Comparison of ENCODE assay signal across 8 cellular contexts in the genomic region with DNA sequence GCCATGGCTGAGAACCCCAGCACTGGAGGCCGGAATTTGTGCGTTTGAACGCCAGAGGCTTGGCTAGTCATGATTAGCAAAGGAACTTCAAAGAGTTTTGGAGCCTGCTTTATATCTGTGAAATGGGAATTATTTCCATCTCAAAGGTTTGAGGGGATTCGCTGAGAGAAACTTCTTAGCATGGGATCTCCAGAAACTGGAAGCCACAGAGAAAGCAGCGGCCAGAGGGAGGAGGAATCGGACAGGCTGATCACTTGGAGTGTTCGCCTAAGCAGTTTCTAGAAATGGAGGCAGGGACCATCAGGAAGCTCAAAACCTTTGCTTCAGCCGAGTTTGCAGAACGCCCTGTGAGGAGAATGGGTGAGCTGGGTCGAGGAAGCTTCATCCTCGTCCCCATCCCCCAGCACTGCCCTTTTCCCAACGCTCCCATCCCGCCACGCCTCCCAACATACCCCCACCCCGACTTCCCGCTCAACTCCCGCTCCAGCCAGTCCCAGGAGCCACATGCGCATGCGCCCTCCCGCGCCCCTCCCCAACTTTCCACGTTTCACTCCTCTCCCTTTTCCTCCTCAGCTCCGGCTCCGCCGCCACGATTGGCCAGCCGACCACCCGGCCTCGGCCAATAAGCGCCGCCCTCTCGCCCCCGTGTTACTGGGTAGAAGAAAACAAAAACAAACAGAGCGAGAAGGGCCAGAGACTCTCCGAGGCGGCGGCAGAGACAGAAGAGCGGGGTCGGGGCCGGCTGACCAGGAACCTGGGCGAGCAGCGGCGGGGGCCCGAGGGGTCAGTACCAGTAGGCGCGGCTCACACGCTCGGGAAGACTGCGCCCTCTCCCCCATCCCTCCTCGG. TPM values are rescaled to one million over a fixed set of nuclear protein-coding genes. Genes with fewer than 3 reads are reported as not detected.
DNase-seq lines count a peak whose midpoint lies in the region; ATAC-seq, FAIRE-seq and TF ChIP-seq lines count a peak whose summit lies in the region.

PDCD4 (plus strand) TSS at position 693 of the 849 bp plus-strand sequence. CDS start 4,100 bp downstream, outside the sequence.

- CTCF ChIA-PET in A549 (lab: Yijun Ruan, JAX) (interaction anchor here (0.7 to 1.1 kb wide), 7 partner anchors 9 to 125 kb away, joined by 3 to 6 read pairs (median 3); partner anchors contain the start of genes BBIP1 and SHOC2), mammary epithelial cell (lab: Charles Lee; ENCODE audit: low non-redundant PET) (interaction anchor here (0.6 kb wide), 1 partner anchor 566 kb away, joined by 3 read pairs; no protein-coding TSS in a partner anchor)

- H3K4me2 ChIP-seq in A549 = peak within 1 kb of the TSS; percentile 88
- H3K4me2 ChIP-seq in mammary epithelial cell (ENCODE audit: insufficient read depth, low read depth, low read length) = peak within 1 kb of the TSS; percentile 93

- 7% methylated on average over 42 of the region's 50 CpGs for WGBS in A549 (ENCODE audit: missing lambda C conversion rate)
- WGBS in mammary epithelial cell (ENCODE audit: low coverage, missing lambda C conversion rate) = 5% methylated on average over 22 of the region's 50 CpGs

- H3K4me1 ChIP-seq in A549 (peaks cover 36% of the 10 kb centered on the region), mammary epithelial cell (ENCODE audit: insufficient read depth, low read length) (peaks cover 4% of the 10 kb centered on the region)

- no peaks in the 10 kb centered on the region for H3K9me3 ChIP-seq in A549
- no peaks in the 10 kb centered on the region for H3K9me3 ChIP-seq in WERI-Rb-1 (ENCODE audit: severe bottlenecking)
- H3K9me3 ChIP-seq in mammary epithelial cell (replicated peaks; ENCODE audit: insufficient read depth, low read length) = no peaks in the 10 kb centered on the region
- no peaks in the 10 kb centered on the region for H3K9me3 ChIP-seq in iPS-18c (ENCODE audit: control insufficient read depth, insufficient read depth, low read length)

- peak; percentile 49 for FAIRE-seq in A549 (lab: Jason Lieb, UNC)

- DNase-seq in A549 (ENCODE audit: low read depth in 1 of 2, low spot score in 1 of 2) (peak; percentile 80 to 98), NCI-H2196 (lab: John Stamatoyannopoulos, UW; ENCODE audit: unreplicated experiment) (peak; percentile 89), WERI-Rb-1 (peak; percentile 100), mammary epithelial cell (peak; percentile 96)

- peaks cover 6% of the 10 kb centered on the region; the same call in 1 of the 2 replicates for H3K36me3 ChIP-seq in WERI-Rb-1
- peaks cover 4% of the 10 kb centered on the region for H3K36me3 ChIP-seq in mammary epithelial cell (ENCODE audit: insufficient read depth, low read length)

- BruUV-seq in mammary epithelial cell (replicated peaks; lab: Mats Ljungman, UMichigan) = TSS peak; percentile 53

- no peaks in the 10 kb centered on the region for H4K20me1 ChIP-seq in mammary epithelial cell (ENCODE audit: insufficient read depth, low read length)

- H3K79me2 ChIP-seq in mammary epithelial cell (ENCODE audit: insufficient read depth, low read length) = peaks cover 35% of the 10 kb centered on the region

- peak within 1 kb of the TSS; percentile 88 for H3K9ac ChIP-seq in mammary epithelial cell (ENCODE audit: insufficient read depth, low read length)

- H2AFZ ChIP-seq in mammary epithelial cell (ENCODE audit: low read depth, low read length) = peak within 1 kb of the TSS; percentile 93

- TF ChIP-seq RAD21 in A549 (conservative IDR thresholded peaks at IDR 0.05 in 1 of 2, IDR thresholded peaks at IDR 0.05 in 1 of 2) = no peak

- TF ChIP-seq EP300 in A549 (IDR thresholded peaks at IDR 0.05) = no peak

- POLR2A ChIA-PET in A549 (lab: Yijun Ruan, JAX) = interaction anchor here (0.6 to 1.3 kb wide), 18 partner anchors 9 to 234 kb away, joined by 3 to 17 read pairs (median 4); partner anchors contain the start of genes BBIP1 and SHOC2

- dilution Hi-C loops in mammary epithelial cell (cut with HindIII; ENCODE audit: low sequenced_read_pairs) = loop anchor here (25.0 kb wide), 1 partner anchor 534 kb away; no protein-coding TSS in a partner anchor

- H3K4me3 ChIP-seq in A549 (peak within 1 kb of the TSS; percentile 78), WERI-Rb-1 (ENCODE audit: low read depth, low read length) (peak within 1 kb of the TSS; percentile 54), mammary epithelial cell (replicated peaks in 1 of 3; ENCODE audit: insufficient read depth in 1 of 3, low read depth in 2 of 3, low read length in 3 of 3) (peak within 1 kb of the TSS; percentile 85 to 93 (median 92)), iPS-18c (ENCODE audit: insufficient read depth, low read depth, low read length) (peak within 1 kb of the TSS; percentile 73), skin epidermis (peak within 1 kb of the TSS; percentile 67 to 100 (median 83))

- ATAC-seq in A549 = peak; percentile 87 to 95
- ATAC-seq in GM18867 (IDR thresholded peaks at IDR 0.05; ENCODE audit: unreplicated experiment) = peak; percentile 78
- peak; percentile 67 for ATAC-seq in HG03108 (IDR thresholded peaks at IDR 0.05; ENCODE audit: unreplicated experiment)

- peak; percentile 65 for TF ChIP-seq POLR2A in A549 (IDR thresholded peaks at IDR 0.05; ENCODE audit: low read length)

- TF ChIP-seq CTCF in A549 (IDR thresholded peaks at IDR 0.05) = no peak
- no peak for TF ChIP-seq CTCF in WERI-Rb-1 (IDR thresholded peaks at IDR 0.05; ENCODE audit: low read depth, low read length)
- no peak for TF ChIP-seq CTCF in mammary epithelial cell (conservative IDR thresholded peaks at IDR 0.05 in 1 of 2, IDR thresholded peaks at IDR 0.05 in 1 of 2; ENCODE audit: extremely low read depth in 1 of 2, insufficient read depth in 1 of 2, low read depth in 1 of 2, low read length in 2 of 2)

- H3K27me3 ChIP-seq in WERI-Rb-1 (ENCODE audit: insufficient read depth, low read depth, severe bottlenecking) (no peaks in the 10 kb centered on the region), mammary epithelial cell (ENCODE audit: insufficient read depth, low read length) (no peaks in the 10 kb centered on the region)

- intact Hi-C loops in mammary epithelial cell (cut with micrococcal nuclease) = loop anchor here (1.0 to 10.0 kb wide), 7 partner anchors 19 to 564 kb away; partner anchors contain the start of genes BBIP1 and SHOC2

- in situ Hi-C loops in mammary epithelial cell (cut with MboI; ENCODE audit: low sequenced_read_pairs in 2 of 2) = loop anchor here (10.0 to 25.0 kb wide), 2 partner anchors 117 to 559 kb away; partner anchors contain the start of gene SMNDC1 (in 1 of the 2)

- H3K27ac ChIP-seq in A549 (peak within 1 kb of the TSS; percentile 89 to 95), WERI-Rb-1 (peak within 1 kb of the TSS; percentile 97), mammary epithelial cell (ENCODE audit: insufficient read depth, low read depth, low read length) (peak within 1 kb of the TSS; percentile 88), skin epidermis (peak within 1 kb of the TSS; percentile 92 to 100 (median 98))

TF ChIP-seq in A549, 52 proteins besides CTCF, POLR2A, EP300 and RAD21 (continues in another document):
- TF ChIP-seq ZC3H11A (IDR thresholded peaks at IDR 0.05) (no peak), JUN (IDR thresholded peaks at IDR 0.05) (peak; percentile 6 to 66; a peak in 4 of 5 replicates), NR3C1 (IDR thresholded peaks at IDR 0.05) (no peak), MAZ (IDR thresholded peaks at IDR 0.05; ENCODE audit: borderline replicate concordance, low read depth, low read length) (0 out of 2 replicates have a peak, but pooled peaks have one; percentile 27), RNF2 (IDR thresholded peaks at IDR 0.05; ENCODE audit: borderline replicate concordance, low read depth) (no peak), CBX2 (IDR thresholded peaks at IDR 0.05; ENCODE audit: borderline replicate concordance, low read depth) (no peak), HEYL (CRISPR knock-in tag; IDR thresholded peaks at IDR 0.05) (0 out of 2 replicates have a peak, but pooled peaks have one; percentile 35), EHF (CRISPR knock-in tag; IDR thresholded peaks at IDR 0.05) (no peak), MYC (IDR thresholded peaks at IDR 0.05; ENCODE audit: borderline replicate concordance, low read length) (no peak; the same call in 1 of the 2 replicates)
- TF ChIP-seq, protein P1, sequence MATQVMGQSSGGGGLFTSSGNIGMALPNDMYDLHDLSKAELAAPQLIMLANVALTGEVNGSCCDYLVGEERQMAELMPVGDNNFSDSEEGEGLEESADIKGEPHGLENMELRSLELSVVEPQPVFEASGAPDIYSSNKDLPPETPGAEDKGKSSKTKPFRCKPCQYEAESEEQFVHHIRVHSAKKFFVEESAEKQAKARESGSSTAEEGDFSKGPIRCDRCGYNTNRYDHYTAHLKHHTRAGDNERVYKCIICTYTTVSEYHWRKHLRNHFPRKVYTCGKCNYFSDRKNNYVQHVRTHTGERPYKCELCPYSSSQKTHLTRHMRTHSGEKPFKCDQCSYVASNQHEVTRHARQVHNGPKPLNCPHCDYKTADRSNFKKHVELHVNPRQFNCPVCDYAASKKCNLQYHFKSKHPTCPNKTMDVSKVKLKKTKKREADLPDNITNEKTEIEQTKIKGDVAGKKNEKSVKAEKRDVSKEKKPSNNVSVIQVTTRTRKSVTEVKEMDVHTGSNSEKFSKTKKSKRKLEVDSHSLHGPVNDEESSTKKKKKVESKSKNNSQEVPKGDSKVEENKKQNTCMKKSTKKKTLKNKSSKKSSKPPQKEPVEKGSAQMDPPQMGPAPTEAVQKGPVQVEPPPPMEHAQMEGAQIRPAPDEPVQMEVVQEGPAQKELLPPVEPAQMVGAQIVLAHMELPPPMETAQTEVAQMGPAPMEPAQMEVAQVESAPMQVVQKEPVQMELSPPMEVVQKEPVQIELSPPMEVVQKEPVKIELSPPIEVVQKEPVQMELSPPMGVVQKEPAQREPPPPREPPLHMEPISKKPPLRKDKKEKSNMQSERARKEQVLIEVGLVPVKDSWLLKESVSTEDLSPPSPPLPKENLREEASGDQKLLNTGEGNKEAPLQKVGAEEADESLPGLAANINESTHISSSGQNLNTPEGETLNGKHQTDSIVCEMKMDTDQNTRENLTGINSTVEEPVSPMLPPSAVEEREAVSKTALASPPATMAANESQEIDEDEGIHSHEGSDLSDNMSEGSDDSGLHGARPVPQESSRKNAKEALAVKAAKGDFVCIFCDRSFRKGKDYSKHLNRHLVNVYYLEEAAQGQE (IDR thresholded peaks at IDR 0.05) = no peak

RNA-seq across cellular contexts. Expression of gene PDCD4, which starts in this region (rescaled TPM):
- polyA plus RNA-seq in A549 (2011; rRNA removed) = 41.9 and 71.4 TPM in 2 replicates
- 6.5 and 10.0 TPM in 2 replicates for polyA plus RNA-seq in A549 (2012; cell fraction: cytosol; rRNA removed)
- 3.1 and 6.7 TPM in 2 replicates for polyA plus RNA-seq in A549 (2012; cell fraction: nucleus; rRNA removed)
- 35.7 to 49.7 TPM (median 42.7 TPM) in 3 replicates for polyA plus RNA-seq in A549 (2017; fragmentation: RNase III; extraction: RNeasy Plus Mini Kit Qiagen cat#74134 plus additional on column Dnase treatment)
- polyA minus RNA-seq in A549 (2011; rRNA and poly(A)+ RNA removed) = 15.0 and 16.3 TPM in 2 replicates
- total RNA-seq in mammary epithelial cell = 100 to 1,000 TPM; 123 to 133 TPM
- 47.0 TPM for polyA plus RNA-seq in mammary epithelial cell
- polyA minus RNA-seq in mammary epithelial cell = 80.5 TPM

Comparison
In these comparisons a context has a peak if more than half of its experiments do, and no peak if none do; other contexts are left out.
1. Peak in every context shown above with its lines: DNase-seq, ATAC-seq, H3K4me3 ChIP-seq and H3K27ac ChIP-seq.